ENCODE assay signal across 20 cellular contexts in genomic region chr6:165497472-165497871, GRCh38.
DNase-seq lines count a peak whose midpoint lies in the region; ATAC-seq, FAIRE-seq and TF ChIP-seq lines count a peak whose summit lies in the region.
"Had no signal": no experiment of that assay in that cellular context is flagged by ENCODE, and none has a peak within 500 bp of the region (broad histone marks: within the 10 kb centered on the region; RNA-seq: fewer than 3 reads in every experiment).

No MANE protein-coding gene starts in this region.

- H3K9me3 ChIP-seq in A549 (no peaks in the 10 kb centered on the region), GM12878 (replicated peaks; ENCODE audit: control insufficient read depth, insufficient read depth, low read length) (no peaks in the 10 kb centered on the region), osteoblast (ENCODE audit: low read depth, low read length) (no peaks in the 10 kb centered on the region)
- H3K9me3 ChIP-seq: BLaER1 had no signal

- H3K27me3 ChIP-seq in GM12878 (replicated peaks in 1 of 2; ENCODE audit: control insufficient read depth in 2 of 2, insufficient read depth in 2 of 2, low read length in 1 of 2) (no peaks in the 10 kb centered on the region), osteoblast (ENCODE audit: insufficient read depth, low read length) (no peaks in the 10 kb centered on the region)
- H3K27me3 ChIP-seq: BLaER1 had no signal

- TF ChIP-seq RAD21 in A549 (conservative IDR thresholded peaks at IDR 0.05 in 1 of 2, IDR thresholded peaks at IDR 0.05 in 1 of 2): no peak
- no peak for TF ChIP-seq RAD21 in GM12878 (IDR thresholded peaks at IDR 0.05; ENCODE audit: insufficient read depth, low read depth, low read length)

- H3K27ac ChIP-seq in A549: no peak overlapping the region
- H3K27ac ChIP-seq in GM12878 (ENCODE audit: control insufficient read depth, insufficient read depth): no peak overlapping the region
- no peak overlapping the region for H3K27ac ChIP-seq in osteoblast (ENCODE audit: low read depth, low read length)
- no peak overlapping the region for H3K27ac ChIP-seq in caudate nucleus (ENCODE audit: low read depth, low read length)
- H3K27ac ChIP-seq: 22Rv1, BLaER1 had no signal

- SMC1A ChIA-PET in GM12878 (lab: Charles Lee; ENCODE audit: uncharacterized antibody, unreplicated experiment): no interaction called here

- TF ChIP-seq POLR2A in A549 (IDR thresholded peaks at IDR 0.05; ENCODE audit: low read length): no peak
- no peak for TF ChIP-seq POLR2A in GM12878 (IDR thresholded peaks at IDR 0.05; ENCODE audit: low read depth, low read length)

- H3K4me1 ChIP-seq in A549 (peaks cover 39% of the 10 kb centered on the region), GM12878 (ENCODE audit: control insufficient read depth, insufficient read depth, low read length) (no peaks in the 10 kb centered on the region), osteoblast (ENCODE audit: insufficient read depth, low read length) (no peaks in the 10 kb centered on the region)

- H3K4me3 ChIP-seq in A549 (no peak overlapping the region), GM12878 (no peak overlapping the region), osteoblast (ENCODE audit: insufficient read depth, low read length) (no peak overlapping the region)
- H3K4me3 ChIP-seq: BLaER1, K562 had no signal

- intact Hi-C loops in GM12878 (cut with micrococcal nuclease; ENCODE audit: unreplicated experiment): no loop called here

- POLR2A ChIA-PET in A549 (lab: Yijun Ruan, JAX) (no interaction called here), HEK293T (lab: Yijun Ruan, JAX) (no interaction called here), GM12878 (lab: Charles Lee) (no interaction called here)

- H3K79me2 ChIP-seq in GM12878 (ENCODE audit: control insufficient read depth, insufficient read depth, low read length) (no peaks in the 10 kb centered on the region), osteoblast (ENCODE audit: insufficient read depth, low read length) (no peaks in the 10 kb centered on the region)

- WGBS in A549 (ENCODE audit: missing lambda C conversion rate): 13% methylated on average over 4 of the region's 4 CpGs
- 62% methylated on average over 4 of the region's 4 CpGs for WGBS in GM12878 (ENCODE audit: insufficient coverage, insufficient replicate concordance, low lambda C conversion rate, missing lambda C conversion rate)

- H2AFZ ChIP-seq in GM12878 (ENCODE audit: control insufficient read depth, low read depth, low read length) (no peak overlapping the region), osteoblast (ENCODE audit: low read length) (no peak overlapping the region)

- RAD21 ChIA-PET in GM12878 (lab: Charles Lee; ENCODE audit: unreplicated experiment): no interaction called here

- FAIRE-seq in A549 (lab: Jason Lieb, UNC): no peak
- FAIRE-seq in GM12878 (lab: Jason Lieb, UNC): peak; percentile 13
- FAIRE-seq: D721Med, K562 had no signal

- peak in 1 of 2 experiments; percentile 31 for DNase-seq in A549 (ENCODE audit: low read depth in 1 of 2, low spot score in 1 of 2)
- DNase-seq in HEK293T (ENCODE audit: extremely low spot score): no peak
- peak; percentile 36 for DNase-seq in NCI-H460 (ENCODE audit: extremely low read depth, low read depth)
- no peak for DNase-seq in GM12878 (ENCODE audit: low read depth, low spot score)
- DNase-seq in cerebellar nuclear complex (lab: John Stamatoyannopoulos, UW): no peak
- DNase-seq in activated CD4-positive, CD25-positive, alpha-beta regulatory T cell (lab: John Stamatoyannopoulos, UW): no peak
- DNase-seq in osteoblast (ENCODE audit: insufficient read length, low spot score, missing footprints): no peak
- no peak for DNase-seq in caudate nucleus (lab: John Stamatoyannopoulos, UW)
- DNase-seq: CD8-positive, alpha-beta T cell; COR-L47; DMS153; DMS79; GF-D8; GOT3; H7 had no signal

- no peaks in the 10 kb centered on the region for H4K20me1 ChIP-seq in GM12878 (ENCODE audit: control insufficient read depth, insufficient read depth)
- no peaks in the 10 kb centered on the region for H4K20me1 ChIP-seq in osteoblast (ENCODE audit: insufficient read depth, low read length)
- H4K20me1 ChIP-seq: BLaER1 had no signal

- no peak for TF ChIP-seq EP300 in A549 (IDR thresholded peaks at IDR 0.05)
- TF ChIP-seq EP300 in GM12878 (IDR thresholded peaks at IDR 0.05; ENCODE audit: borderline replicate concordance in 1 of 2, control insufficient read depth in 1 of 2, low read depth in 2 of 2, low read length in 2 of 2): no peak

- no peak overlapping the region for H3K9ac ChIP-seq in GM12878 (ENCODE audit: control insufficient read depth, insufficient read depth, low read length)
- H3K9ac ChIP-seq: BLaER1 had no signal

- H3K36me3 ChIP-seq in GM12878 (ENCODE audit: control insufficient read depth in 2 of 2, insufficient read depth in 2 of 2, low read length in 1 of 2) (no peaks in the 10 kb centered on the region), osteoblast (ENCODE audit: insufficient read depth, low read length) (no peaks in the 10 kb centered on the region)
- H3K36me3 ChIP-seq: BLaER1 had no signal

- TF ChIP-seq CTCF in A549 (IDR thresholded peaks at IDR 0.05) (no peak), GM12878 (IDR thresholded peaks at IDR 0.05 in 2 of 3, conservative IDR thresholded peaks at IDR 0.05 in 1 of 3; ENCODE audit: control insufficient read depth in 2 of 3, extremely low read depth in 1 of 3, insufficient read depth in 1 of 3, low read depth in 3 of 3, low read length in 3 of 3) (no peak), osteoblast (IDR thresholded peaks at IDR 0.05; ENCODE audit: extremely low read depth, low read depth, low read length) (no peak)

- peak overlapping the region; percentile 47 for H3K4me2 ChIP-seq in A549
- H3K4me2 ChIP-seq in GM12878 (ENCODE audit: control insufficient read depth, insufficient read depth): no peak overlapping the region
- no peak overlapping the region for H3K4me2 ChIP-seq in osteoblast (ENCODE audit: insufficient read depth, low read length)
- H3K4me2 ChIP-seq: BLaER1 had no signal

- in situ Hi-C loops in GM12878 (cut with MboI): no loop called here

- CTCF ChIA-PET in A549 (lab: Yijun Ruan, JAX) (no interaction called here), HEK293T (lab: Yijun Ruan, JAX) (interaction anchor here (1.2 kb wide), 1 partner anchor 9 kb away, joined by 3 read pairs; no protein-coding TSS in a partner anchor), GM12878 (lab: Yijun Ruan, JAX) (no interaction called here)

- BruUV-seq in GM12878 (replicated peaks; lab: Mats Ljungman, UMichigan): no TSS peak

- ATAC-seq in A549: peak in 1 of 2 experiments; percentile 52; a peak in 1 of 6 replicates
- no peak for ATAC-seq in GM12878
- ATAC-seq: CD8-positive, alpha-beta T cell; HCT116; K562 had no signal

TF ChIP-seq in A549, 52 proteins besides CTCF, POLR2A, EP300 and RAD21:
- TF ChIP-seq E2F6 (IDR thresholded peaks at IDR 0.05; ENCODE audit: borderline replicate concordance, low read depth) (no peak), GATA3 (IDR thresholded peaks at IDR 0.05; ENCODE audit: borderline replicate concordance) (peak; percentile 81), FOSL2 (IDR thresholded peaks at IDR 0.05) (no peak), FOSL2 (CRISPR knock-in tag; IDR thresholded peaks at IDR 0.05) (peak; percentile 51; the same call in 1 of the 2 replicates)

TF ChIP-seq in HEK293T, 16 proteins besides CTCF, POLR2A, EP300 and RAD21:
- TF ChIP-seq L3MBTL2 (conservative IDR thresholded peaks at IDR 0.05) (no peak), PKNOX1 (IDR thresholded peaks at IDR 0.05) (peak; percentile 34; the same call in 1 of the 2 replicates), CTBP1 (IDR thresholded peaks at IDR 0.05; ENCODE audit: borderline replicate concordance) (peak; percentile 29; the same call in 1 of the 2 replicates), LEF1 (IDR thresholded peaks at IDR 0.05; ENCODE audit: borderline replicate concordance) (no peak)
TF ChIP-seq in HEK293T: peak in this region for 2.

TF ChIP-seq in GM12878, 131 proteins besides CTCF, POLR2A, EP300 and RAD21 (continues in another document):
- no peak for TF ChIP-seq ATF2 (IDR thresholded peaks at IDR 0.05; ENCODE audit: low read length)
- no peak for TF ChIP-seq RAD51 (IDR thresholded peaks at IDR 0.05)
- TF ChIP-seq NR2C1 (IDR thresholded peaks at IDR 0.05): no peak
- no peak for TF ChIP-seq ZSCAN29 (IDR thresholded peaks at IDR 0.05)
- no peak for TF ChIP-seq STAT3 (IDR thresholded peaks at IDR 0.05; ENCODE audit: low read depth, low read length)
- no peak for TF ChIP-seq RB1 (IDR thresholded peaks at IDR 0.05; ENCODE audit: borderline replicate concordance)
- TF ChIP-seq ZNF24 (IDR thresholded peaks at IDR 0.05): no peak
